ENCODE assay signal across 23 cellular contexts in genomic region chr10:24035761-24036160, GRCh38.
DNase-seq lines count a peak whose midpoint lies in the region; FAIRE-seq and TF ChIP-seq lines count a peak whose summit lies in the region.
"Had no signal": no experiment of that assay in that cellular context is flagged by ENCODE, and none has a peak within 500 bp of the region (broad histone marks: within the 10 kb centered on the region; RNA-seq: fewer than 3 reads in every experiment).

No MANE protein-coding gene starts in this region.

- no peaks in the 10 kb centered on the region for H3K36me3 ChIP-seq in thyroid gland
- H3K36me3 ChIP-seq: HAP-1 had no signal

- H3K4me1 Mint-ChIP-seq in nephron progenitor cell: peaks cover 20% of the 10 kb centered on the region
- H3K4me1 Mint-ChIP-seq: CD4-positive, alpha-beta memory T cell had no signal

- FAIRE-seq in urothelium cell line (lab: Jason Lieb, UNC): no peak
- FAIRE-seq: A549, GM12891, GM18507, H54 had no signal

- intact Hi-C loops in thyroid gland (cut with DNase I): no loop called here

- TF ChIP-seq CTCF in nephron progenitor cell (IDR thresholded peaks at IDR 0.05) (no peak), thyroid gland (IDR thresholded peaks at IDR 0.05) (no peak)

- no peaks in the 10 kb centered on the region for H3K27me3 Mint-ChIP-seq in nephron progenitor cell (ENCODE audit: low read depth, poor library complexity)

- H3K9me3 ChIP-seq in thyroid gland: no peaks in the 10 kb centered on the region
- H3K9me3 ChIP-seq: A549, HAP-1 had no signal

- H3K4me3 ChIP-seq in thyroid gland (replicated peaks in 1 of 3): no peak overlapping the region
- H3K4me3 ChIP-seq: A549, HAP-1 had no signal

- peak; percentile 12 for DNase-seq in NCI-H2029 treated with DMSO at 0.1 percent for 48 hours (lab: John Stamatoyannopoulos, UW)
- no peak for DNase-seq in NCI-H2029 (lab: John Stamatoyannopoulos, UW)
- DNase-seq in left kidney (ENCODE audit: low read depth, low spot score): peak; percentile 56
- DNase-seq in nephron progenitor cell: no peak
- DNase-seq in thyroid gland: peak; percentile 64 to 66
- DNase-seq in urothelium cell line (ENCODE audit: low spot score): no peak
- DNase-seq in ACHN: no peak
- no peak for DNase-seq in activated CD4-positive, alpha-beta T cell treated with anti-CD3 and anti-CD28 coated beads for 48 hours
- DNase-seq: 8988T; C1 segment of cervical spinal cord; Calu3; CD4-positive, alpha-beta memory T cell; COR-L47; DMS79; EL; GDM1; GOT3; HFFc6 had no signal

- H3K36me3 Mint-ChIP-seq in nephron progenitor cell (ENCODE audit: low read depth): no peaks in the 10 kb centered on the region
- H3K36me3 Mint-ChIP-seq: CD4-positive, alpha-beta memory T cell had no signal

- peak overlapping the region; percentile 42 for H3K27ac Mint-ChIP-seq in nephron progenitor cell
- H3K27ac Mint-ChIP-seq: CD4-positive, alpha-beta memory T cell; HFFc6 had no signal

- no peak overlapping the region for H3K4me3 Mint-ChIP-seq in nephron progenitor cell
- H3K4me3 Mint-ChIP-seq: CD4-positive, alpha-beta memory T cell; HFFc6 had no signal

- peaks cover 24 to 25% of the 10 kb centered on the region in 2 donors for H3K4me1 ChIP-seq in thyroid gland
- H3K4me1 ChIP-seq: A549, HAP-1 had no signal

- H3K9me3 Mint-ChIP-seq in nephron progenitor cell: no peaks in the 10 kb centered on the region

- no peak for TF ChIP-seq POLR2A in thyroid gland (IDR thresholded peaks at IDR 0.05)

- in situ Hi-C loops in ACHN (cut with HindIII; ENCODE audit: low pct_ligation_motif_present, low pct_unique_long_range_greater_than_20kb, low sequenced_read_pairs): no loop called here

- WGBS in thyroid gland, 2 donors: 51 to 52% methylated on average over 4 of the region's 4 CpGs

- no peaks in the 10 kb centered on the region for H3K27me3 ChIP-seq in thyroid gland

- peak overlapping the region in 2 of 3 donors; percentile 41 to 81 for H3K27ac ChIP-seq in thyroid gland
- H3K27ac ChIP-seq: A549 had no signal

Comparison
In these comparisons a context has a peak if more than half of its experiments do, and no peak if none do; other contexts are left out.
1. DNase-seq: peak in NCI-H2029 treated with DMSO at 0.1 percent for 48 hours (single experiment), left kidney (single experiment) and thyroid gland (2 of 2); none in NCI-H2029 (single experiment), nephron progenitor cell (single experiment), urothelium cell line (single experiment), ACHN (single experiment) and activated CD4-positive, alpha-beta T cell treated with anti-CD3 and anti-CD28 coated beads for 48 hours (single experiment).